1 cellular context compared by ENCODE assay signal in the genomic region with DNA sequence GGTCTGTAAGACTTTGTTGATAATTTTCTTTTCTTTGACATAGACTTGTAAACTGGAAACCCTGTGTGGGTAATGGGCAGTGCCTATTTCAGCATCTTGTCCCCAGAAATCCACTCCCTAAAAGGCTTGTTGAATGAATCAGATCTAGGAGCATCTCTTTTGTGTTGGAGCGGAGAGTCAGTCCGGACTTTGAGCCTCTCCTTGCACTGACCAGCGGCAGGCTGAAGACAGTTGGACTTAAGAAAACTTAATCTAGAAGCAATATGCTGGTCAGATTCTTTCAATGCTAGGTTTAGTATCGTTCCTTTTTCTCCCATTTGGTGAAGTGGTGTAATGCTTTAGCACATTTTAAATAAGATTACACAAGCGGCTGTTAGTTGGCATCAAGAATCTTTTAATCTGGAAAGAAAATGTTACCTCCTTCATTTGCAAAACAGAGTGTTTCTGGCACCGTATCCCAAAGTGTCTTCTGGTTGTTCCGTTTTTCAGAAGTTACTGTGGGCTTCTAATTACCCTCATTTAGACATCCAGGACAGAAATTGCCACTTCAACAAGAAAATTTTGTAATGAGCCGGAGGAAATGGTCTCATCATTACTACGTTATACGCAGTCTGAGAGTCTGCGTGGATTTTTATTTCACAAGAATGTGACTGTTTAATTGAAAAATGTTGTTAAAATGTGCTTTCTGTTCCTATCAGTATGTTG.
TF ChIP-seq lines count a peak whose summit lies in the region.

No MANE protein-coding gene starts in this region.

TF ChIP-seq in IMR-90, 13 proteins besides CTCF, POLR2A, EP300 and RAD21:
- TF ChIP-seq MAFK (IDR thresholded peaks at IDR 0.05; ENCODE audit: low read depth, low read length) (no peak), MXI1 (IDR thresholded peaks at IDR 0.05; ENCODE audit: borderline replicate concordance, low read depth, low read length) (no peak), CHD1 (IDR thresholded peaks at IDR 0.05; ENCODE audit: low read depth, low read length) (no peak), NFE2L2 (IDR thresholded peaks at IDR 0.05; ENCODE audit: low read depth, low read length) (no peak), BHLHE40 (IDR thresholded peaks at IDR 0.05; ENCODE audit: low read depth, low read length) (no peak), FOS (IDR thresholded peaks at IDR 0.05; ENCODE audit: low read depth, low read length) (no peak), USF2 (IDR thresholded peaks at IDR 0.05; ENCODE audit: low read depth, low read length) (no peak), SMC3 (IDR thresholded peaks at IDR 0.05; ENCODE audit: low read depth, low read length) (no peak), ELK1 (IDR thresholded peaks at IDR 0.05; ENCODE audit: borderline replicate concordance, low read depth, low read length) (no peak), RFX5 (IDR thresholded peaks at IDR 0.05; ENCODE audit: low read depth, low read length) (no peak), CEBPB (IDR thresholded peaks at IDR 0.05; ENCODE audit: low read depth, low read length) (no peak), RCOR1 (IDR thresholded peaks at IDR 0.05; ENCODE audit: insufficient replicate concordance, low read length) (no peak), MAZ (IDR thresholded peaks at IDR 0.05; ENCODE audit: borderline replicate concordance, low read depth, low read length) (no peak)
